8 cellular contexts compared by ENCODE assay signal in genomic region chr12:7989827-7990491, GRCh38. TPM values are rescaled to one million over a fixed set of nuclear protein-coding genes. Genes with fewer than 3 reads are reported as not detected.
A peak's percentile ranks its signal among the peaks of the same experiment; 100 is the strongest.
DNase-seq lines count a peak whose midpoint lies in the region; ATAC-seq, FAIRE-seq and TF ChIP-seq lines count a peak whose summit lies in the region.

No MANE protein-coding gene starts in this region.

- H3K27ac ChIP-seq in PC-3 (ENCODE audit: low read length) (no peak overlapping the region), RWPE1 (no peak overlapping the region)

- POLR2A ChIA-PET in PC-3 (lab: Charles Lee; ENCODE audit: unreplicated experiment), result no interaction called here
- POLR2A ChIA-PET in RWPE1 (lab: Yijun Ruan, JAX; ENCODE audit: low non-redundant PET), result no interaction called here

- no peaks in the 10 kb centered on the region for H3K27me3 ChIP-seq in PC-3 (ENCODE audit: low read length)

- no peaks in the 10 kb centered on the region for H3F3A ChIP-seq in PC-3 (ENCODE audit: low read length, unreplicated experiment)

- intact Hi-C loops in Right ventricle myocardium superior (cut with DNase I), result loop anchor here (5.0 kb wide), 1 partner anchor 128 kb away; no protein-coding TSS in a partner anchor
- intact Hi-C loops in PC-3 (cut with micrococcal nuclease), result no loop called here

- H3K9ac ChIP-seq in PC-3 (ENCODE audit: low read length), result no peak overlapping the region

- no peak for FAIRE-seq in HTR-8/SVneo (lab: Jason Lieb, UNC)

- CTCF ChIA-PET in PC-3 (lab: Charles Lee), result no interaction called here
- CTCF ChIA-PET in RWPE1 (lab: Yijun Ruan, JAX), result interaction anchor here (0.7 kb wide), 1 partner anchor 243 kb away, joined by 3 read pairs; the partner anchor contains the start of gene CLEC4C

- peak; percentile 69 to 71 for DNase-seq in activated CD4-positive, alpha-beta T cell treated with anti-CD3 and anti-CD28 coated beads, Interleukin-2, amount 50 U/mL, for 4 hours
- DNase-seq in Right ventricle myocardium superior, result peak; percentile 54
- DNase-seq in stimulated activated CD4-positive, alpha-beta T cell treated with anti-CD3 and anti-CD28 coated beads, TNF-alpha, amount 100 ng/mL, for 4 hours (ENCODE audit: low read depth in 3 of 3), result peak; percentile 16 to 55 (median 20)
- no peak for DNase-seq in DMS114 treated with DMSO at 0.1 percent for 48 hours (lab: John Stamatoyannopoulos, UW; ENCODE audit: unreplicated experiment)
- no peak for DNase-seq in PC-3
- no peak for DNase-seq in HTR-8/SVneo (ENCODE audit: insufficient read length, low spot score)
- DNase-seq in RWPE1 (ENCODE audit: low spot score), result no peak

- no TSS peak for BruUV-seq in PC-3 (replicated peaks; lab: Mats Ljungman, UMichigan)

- no peak overlapping the region for H3K4me2 ChIP-seq in PC-3 (ENCODE audit: low read length)

- peaks cover 2% of the 10 kb centered on the region for H3K4me1 ChIP-seq in PC-3 (ENCODE audit: insufficient read depth, low read length)

- no peak overlapping the region for H2AFZ ChIP-seq in PC-3 (ENCODE audit: low read length)

- H3K9me2 ChIP-seq in PC-3 (replicated peaks; ENCODE audit: low read length), result no peaks in the 10 kb centered on the region

- TF ChIP-seq CTCF in PC-3 (conservative IDR thresholded peaks at IDR 0.05; ENCODE audit: low read depth, low read length) (no peak), RWPE1 (conservative IDR thresholded peaks at IDR 0.05; ENCODE audit: low read depth) (no peak)

- ATAC-seq in HG03442 (IDR thresholded peaks at IDR 0.05; ENCODE audit: unreplicated experiment), result peak; percentile 69
- peak; percentile 69 for ATAC-seq in Right ventricle myocardium superior (ENCODE audit: poor library complexity)
- ATAC-seq in PC-3, result no peak

- no peaks in the 10 kb centered on the region for H4K20me1 ChIP-seq in PC-3 (ENCODE audit: low read length)

- no peaks in the 10 kb centered on the region for H3K79me2 ChIP-seq in PC-3 (ENCODE audit: low read length)

- H3K9me3 ChIP-seq in PC-3 (ENCODE audit: low read length), result no peaks in the 10 kb centered on the region

- no peak overlapping the region for H3K4me3 ChIP-seq in PC-3 (ENCODE audit: low read length)

- H3K36me3 ChIP-seq in PC-3 (ENCODE audit: low read depth, low read length), result no peaks in the 10 kb centered on the region

RNA-seq across cellular contexts. Expression of gene FOXJ2, which starts 42.6 kb away (rescaled TPM):
- total RNA-seq in Right ventricle myocardium superior (22.4 TPM), PC-3 (2014; rRNA removed) (6.9 and 10.0 TPM in 2 replicates)

RNA-seq across cellular contexts. Expression of gene SLC2A3, which starts 54.0 kb away (rescaled TPM):
- total RNA-seq in Right ventricle myocardium superior, result 8.8 TPM
- not detected in 2 replicates for total RNA-seq in PC-3 (2014; rRNA removed)

Comparison
In these comparisons a context has a peak if more than half of its experiments do, and no peak if none do; other contexts are left out.
1. DNase-seq: peak in activated CD4-positive, alpha-beta T cell treated with anti-CD3 and anti-CD28 coated beads, Interleukin-2, amount 50 U/mL, for 4 hours (2 of 2), Right ventricle myocardium superior (single experiment) and stimulated activated CD4-positive, alpha-beta T cell treated with anti-CD3 and anti-CD28 coated beads, TNF-alpha, amount 100 ng/mL, for 4 hours (3 of 3); none in DMS114 treated with DMSO at 0.1 percent for 48 hours (single experiment), PC-3 (single experiment), HTR-8/SVneo (single experiment) and RWPE1 (single experiment).